ENCODE assay signal across 8 cellular contexts in genomic region chr17:81254955-81255717, GRCh38. TPM values are rescaled to one million over a fixed set of nuclear protein-coding genes. Genes with fewer than 3 reads are reported as not detected.
DNase-seq lines count a peak whose midpoint lies in the region; ATAC-seq lines count a peak whose summit lies in the region.

No MANE protein-coding gene starts in this region.

- peak overlapping the region in 1 of 6 donors; percentile 67 for H3K27ac Mint-ChIP-seq in immature natural killer cell

- peaks cover 3 to 4% (median 4%) of the 10 kb centered on the region in 3 donors for H3K36me3 Mint-ChIP-seq in immature natural killer cell

- H3K27me3 Mint-ChIP-seq in immature natural killer cell (ENCODE audit: low read depth in 3 of 3) = peaks cover 5 to 10% (median 7%) of the 10 kb centered on the region in 3 donors

- peak; percentile 19 for DNase-seq in DMS 273 treated with DMSO at 0.1 percent for 48 hours (lab: John Stamatoyannopoulos, UW)
- DNase-seq in NCI-H2107 treated with DMSO at 0.1 percent for 48 hours (lab: John Stamatoyannopoulos, UW; ENCODE audit: unreplicated experiment) = peak; percentile 64
- DNase-seq in anterior cingulate cortex (lab: John Stamatoyannopoulos, UW) = peak in 38 of 58 donors; percentile 12 to 62 (median 34)
- DNase-seq in left ventricle myocardium superior = peak; percentile 94
- DNase-seq in sciatic nerve (ENCODE audit: low spot score) = peak; percentile 81
- no peak for DNase-seq in immature natural killer cell
- DNase-seq in GDM1 (lab: John Stamatoyannopoulos, UW) = no peak

- no peak overlapping the region for H3K4me3 Mint-ChIP-seq in immature natural killer cell

- intact Hi-C loops in left ventricle myocardium superior (cut with micrococcal nuclease) = no loop called here
- intact Hi-C loops in sciatic nerve (cut with DNase I) = loop anchor here (10.0 kb wide), 1 partner anchor 350 kb away; no protein-coding TSS in a partner anchor

- H3K9me3 Mint-ChIP-seq in immature natural killer cell = peaks cover 0 to 2% (median 0%) of the 10 kb centered on the region in 6 donors

- H3K4me1 Mint-ChIP-seq in immature natural killer cell = peaks cover 11 to 22% of the 10 kb centered on the region in 2 donors

- ATAC-seq in left ventricle myocardium superior (peak; percentile 92), sciatic nerve (peak; percentile 71), HG03108 (IDR thresholded peaks at IDR 0.05; ENCODE audit: unreplicated experiment) (no peak)

RNA-seq across cellular contexts. Expression of gene NDUFAF8, which starts 16.0 kb away (rescaled TPM):
- total RNA-seq in left ventricle myocardium superior (53.7 TPM), sciatic nerve (37.4 TPM)
- polyA plus RNA-seq in immature natural killer cell = 100 to 1,000 TPM in 1 of 3 donors, 10 to 100 TPM in 2; 61.2 to 121 (median 67.8) TPM

RNA-seq across cellular contexts. Expression of gene TEPSIN, which starts 16.3 kb away (rescaled TPM):
- 13.8 TPM for total RNA-seq in left ventricle myocardium superior
- 38.1 TPM for total RNA-seq in sciatic nerve
- 1 to 10 TPM; 1.6 to 7.3 (median 5.0) TPM for polyA plus RNA-seq in immature natural killer cell

RNA-seq across cellular contexts. Expression of gene CEP131, which starts 32.4 kb away (rescaled TPM):
- total RNA-seq in left ventricle myocardium superior = 13.6 TPM
- 10.1 TPM for total RNA-seq in sciatic nerve
- 1 to 10 TPM in 2 of 3 donors, under 1 TPM in 1; 0.43 to 7.4 (median 1.5) TPM for polyA plus RNA-seq in immature natural killer cell

RNA-seq across cellular contexts. Expression of gene SLC38A10, which starts 40.0 kb away (rescaled TPM):
- total RNA-seq in left ventricle myocardium superior (46.6 TPM), sciatic nerve (61.6 TPM)
- 10 to 100 TPM; 46.8 to 98.7 (median 46.8) TPM for polyA plus RNA-seq in immature natural killer cell

Comparison
In these comparisons a context has a peak if more than half of its experiments do, and no peak if none do; other contexts are left out.
1. DNase-seq: peak in DMS 273 treated with DMSO at 0.1 percent for 48 hours (single experiment), NCI-H2107 treated with DMSO at 0.1 percent for 48 hours (single experiment), anterior cingulate cortex (38 of 58), left ventricle myocardium superior (single experiment) and sciatic nerve (single experiment); none in immature natural killer cell (0 of 3) and GDM1 (single experiment).